ENCODE assay signal across 2 cellular contexts in the genomic region with DNA sequence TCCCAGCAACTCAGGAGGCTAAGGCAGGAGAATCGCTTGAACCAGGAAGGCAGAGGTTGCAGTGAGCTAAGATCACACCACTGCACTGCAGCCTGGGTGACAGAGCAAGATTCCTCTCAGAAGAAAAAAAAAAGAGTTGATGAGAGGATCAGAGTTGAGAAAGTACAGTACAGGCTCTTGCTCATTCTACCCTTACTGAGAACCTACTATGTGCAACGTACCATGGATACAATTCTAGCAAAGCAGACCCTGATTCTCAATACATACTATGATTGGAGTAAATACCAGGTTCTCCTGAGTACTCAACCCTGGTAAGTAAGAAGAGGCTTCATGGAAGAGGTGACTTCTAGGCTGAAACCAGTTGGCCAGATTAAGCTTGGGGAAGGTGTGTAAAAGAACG.
TF ChIP-seq lines count a peak whose summit lies in the region.

No MANE protein-coding gene starts in this region.

TF ChIP-seq in A549, 52 proteins besides CTCF, POLR2A, EP300 and RAD21:
- TF ChIP-seq TP53 (CRISPR knock-in tag; IDR thresholded peaks at IDR 0.05) (0 out of 2 replicates have a peak, but pooled peaks have one; percentile 44), RNF2 (IDR thresholded peaks at IDR 0.05; ENCODE audit: borderline replicate concordance, low read depth) (no peak), KDM1A (IDR thresholded peaks at IDR 0.05; ENCODE audit: low read depth) (no peak), EHMT2 (IDR thresholded peaks at IDR 0.05; ENCODE audit: low read depth) (no peak)

TF ChIP-seq in liver, 16 proteins besides CTCF, POLR2A, EP300 and RAD21:
- TF ChIP-seq, protein P1, sequence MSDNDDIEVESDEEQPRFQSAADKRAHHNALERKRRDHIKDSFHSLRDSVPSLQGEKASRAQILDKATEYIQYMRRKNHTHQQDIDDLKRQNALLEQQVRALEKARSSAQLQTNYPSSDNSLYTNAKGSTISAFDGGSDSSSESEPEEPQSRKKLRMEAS (IDR thresholded peaks at IDR 0.05) = no peak
- TF ChIP-seq HNF4A (conservative IDR thresholded peaks at IDR 0.05) = no peak
- no peak for TF ChIP-seq JUND (IDR thresholded peaks at IDR 0.05)
TF ChIP-seq in liver: peak in this region for 0.
